In genomic region chr11:126510621-126511370, GRCh38 we compare ENCODE assay signal across 18 cellular contexts.
DNase-seq lines count a peak whose midpoint lies in the region; ATAC-seq and TF ChIP-seq lines count a peak whose summit lies in the region.
"Had no signal": no experiment of that assay in that cellular context is flagged by ENCODE, and none has a peak within 500 bp of the region (broad histone marks: within the 10 kb centered on the region; RNA-seq: fewer than 3 reads in every experiment).

No MANE protein-coding gene starts in this region.

- peaks cover 4% of the 10 kb centered on the region for H3K27me3 Mint-ChIP-seq in activated CD4-positive, alpha-beta T cell treated with anti-CD3 and anti-CD28 coated beads, Interleukin-2, amount 10 ng/mL, durations not matched to agents 7 days and 5 days

- no peak overlapping the region for H3K27ac ChIP-seq in breast epithelium
- H3K27ac ChIP-seq in brain microvascular endothelial cell = no peak overlapping the region
- H3K27ac ChIP-seq in spleen = no peak overlapping the region

- in situ Hi-C loops in T47D (cut with HindIII; ENCODE audit: low pct_unique_long_range_greater_than_20kb, low sequenced_read_pairs) = no loop called here
- in situ Hi-C loops in brain microvascular endothelial cell (cut with HindIII; ENCODE audit: low pct_ligation_motif_present, low sequenced_read_pairs) = no loop called here

- H3K4me1 ChIP-seq in breast epithelium (no peaks in the 10 kb centered on the region), spleen (no peaks in the 10 kb centered on the region)

- H3K4me3 Mint-ChIP-seq in activated CD4-positive, alpha-beta T cell treated with anti-CD3 and anti-CD28 coated beads, Interleukin-2, amount 10 ng/mL, durations not matched to agents 7 days and 5 days = no peak overlapping the region
- H3K4me3 Mint-ChIP-seq: activated CD4-positive, alpha-beta T cell treated with anti-CD3 and anti-CD28 coated beads for 36 hours; activated naive CD8-positive, alpha-beta T cell treated with anti-CD3 and anti-CD28 coated beads, Interleukin-2, amount 50 U/mL, for 24 hours; dendritic cell treated with granulocyte-macrophage colony-stimulating factor and Interleukin-4, amounts not matched to agents 40 ng/mL and 50 ng/mL, for 4 days; T-cell had no signal

- CTCF ChIA-PET in activated CD4-positive, alpha-beta T cell treated with anti-CD3 and anti-CD28 coated beads, Interleukin-2, amount 10 ng/mL, durations not matched to agents 7 days and 5 days (lab: Charles Lee) = no interaction called here

- H3K9me3 ChIP-seq in breast epithelium (peaks cover 0 to 13% of the 10 kb centered on the region in 2 donors), spleen (peaks cover 0 to 17% (median 6%) of the 10 kb centered on the region in 8 donors)

- no peaks in the 10 kb centered on the region for H3K36me3 ChIP-seq in breast epithelium
- no peaks in the 10 kb centered on the region for H3K36me3 ChIP-seq in brain microvascular endothelial cell (replicated peaks)
- no peaks in the 10 kb centered on the region for H3K36me3 ChIP-seq in spleen

- no peak overlapping the region for H3K27ac Mint-ChIP-seq in activated CD4-positive, alpha-beta T cell treated with anti-CD3 and anti-CD28 coated beads, Interleukin-2, amount 10 ng/mL, durations not matched to agents 7 days and 5 days
- H3K27ac Mint-ChIP-seq: activated CD4-positive, alpha-beta T cell treated with anti-CD3 and anti-CD28 coated beads for 36 hours; activated naive CD8-positive, alpha-beta T cell treated with anti-CD3 and anti-CD28 coated beads, Interleukin-2, amount 50 U/mL, for 24 hours; dendritic cell treated with granulocyte-macrophage colony-stimulating factor and Interleukin-4, amounts not matched to agents 40 ng/mL and 50 ng/mL, for 4 days; T-cell had no signal

- H3K27me3 ChIP-seq in breast epithelium (no peaks in the 10 kb centered on the region), brain microvascular endothelial cell (replicated peaks) (no peaks in the 10 kb centered on the region), spleen (replicated peaks in 1 of 7) (peaks cover 0 to 27% (median 0%) of the 10 kb centered on the region in 7 donors)

- intact Hi-C loops in breast epithelium (cut with DNase I; ENCODE audit: low total_unique reads) = no loop called here
- intact Hi-C loops in spleen (cut with DNase I; ENCODE audit: low total_unique reads) = no loop called here

- TF ChIP-seq CTCF in breast epithelium (IDR thresholded peaks at IDR 0.05) (no peak), brain microvascular endothelial cell (IDR thresholded peaks at IDR 0.05; ENCODE audit: low read depth, low read length, missing control alignments) (no peak), spleen (IDR thresholded peaks at IDR 0.05 in 8 of 11, conservative IDR thresholded peaks at IDR 0.05 in 3 of 11) (no peak)

- ATAC-seq in left lobe of liver (peak; percentile 31), HG03045 (IDR thresholded peaks at IDR 0.05; ENCODE audit: unreplicated experiment) (no peak)
- ATAC-seq: activated CD4-positive, alpha-beta T cell treated with anti-CD3 and anti-CD28 coated beads for 36 hours; activated naive CD8-positive, alpha-beta T cell treated with anti-CD3 and anti-CD28 coated beads, Interleukin-2, amount 50 U/mL, for 24 hours; left colon; T-cell had no signal

- DNase-seq in T47D (ENCODE audit: low read depth in 1 of 2, low spot score in 1 of 2) = peak; percentile 66 to 69
- no peak for DNase-seq in breast epithelium (ENCODE audit: low spot score in 2 of 2)
- peak; percentile 32 for DNase-seq in brain microvascular endothelial cell
- DNase-seq in left lobe of liver (ENCODE audit: low spot score) = no peak
- peak; percentile 29 for DNase-seq in spleen
- no peak for DNase-seq in DMS 273 (lab: John Stamatoyannopoulos, UW; ENCODE audit: unreplicated experiment)
- no peak for DNase-seq in activated CD4-positive, alpha-beta T cell treated with anti-CD3 and anti-CD28 coated beads, Interleukin-2, amount 10 ng/mL, durations not matched to agents 7 days and 5 days
- DNase-seq: activated CD4-positive, alpha-beta T cell treated with anti-CD3 and anti-CD28 coated beads for 36 hours; activated naive CD8-positive, alpha-beta T cell treated with anti-CD3 and anti-CD28 coated beads, Interleukin-2, amount 50 U/mL, for 24 hours; Karpas-422; left colon; NCI-H187 treated with DMSO at 0.1 percent for 48 hours; NCI-H748 treated with DMSO at 0.1 percent for 48 hours; SHP77; stimulated activated CD4-positive, alpha-beta T cell treated with anti-CD3 and anti-CD28 coated beads, Interleukin-12 subunit alpha, Interleukin-12 subunit beta, amount 100 ng/mL, for 4 hours; T-cell had no signal

- TF ChIP-seq POLR2A in breast epithelium (IDR thresholded peaks at IDR 0.05) = no peak
- TF ChIP-seq POLR2A in spleen (IDR thresholded peaks at IDR 0.05) = no peak

- 78 to 89% (median 78%) methylated on average over 5 of the region's 5 CpGs for WGBS in spleen, 5 donors

- POLR2A ChIA-PET in activated CD4-positive, alpha-beta T cell treated with anti-CD3 and anti-CD28 coated beads, Interleukin-2, amount 10 ng/mL, durations not matched to agents 7 days and 5 days (lab: Charles Lee) = no interaction called here

- no peaks in the 10 kb centered on the region for H3K9me3 Mint-ChIP-seq in activated CD4-positive, alpha-beta T cell treated with anti-CD3 and anti-CD28 coated beads, Interleukin-2, amount 10 ng/mL, durations not matched to agents 7 days and 5 days
- H3K9me3 Mint-ChIP-seq: dendritic cell treated with granulocyte-macrophage colony-stimulating factor and Interleukin-4, amounts not matched to agents 40 ng/mL and 50 ng/mL, for 4 days had no signal

- H3K4me1 Mint-ChIP-seq in activated CD4-positive, alpha-beta T cell treated with anti-CD3 and anti-CD28 coated beads, Interleukin-2, amount 10 ng/mL, durations not matched to agents 7 days and 5 days = no peaks in the 10 kb centered on the region
- H3K4me1 Mint-ChIP-seq: activated CD4-positive, alpha-beta T cell treated with anti-CD3 and anti-CD28 coated beads for 36 hours; activated naive CD8-positive, alpha-beta T cell treated with anti-CD3 and anti-CD28 coated beads, Interleukin-2, amount 50 U/mL, for 24 hours; T-cell had no signal

- no peaks in the 10 kb centered on the region for H3K36me3 Mint-ChIP-seq in activated CD4-positive, alpha-beta T cell treated with anti-CD3 and anti-CD28 coated beads, Interleukin-2, amount 10 ng/mL, durations not matched to agents 7 days and 5 days (ENCODE audit: low read depth)
- H3K36me3 Mint-ChIP-seq: T-cell had no signal

- H3K4me3 ChIP-seq in breast epithelium (no peak overlapping the region), brain microvascular endothelial cell (ENCODE audit: low read depth, low read length) (no peak overlapping the region), spleen (no peak overlapping the region)

Comparison
In these comparisons a context has a peak if more than half of its experiments do, and no peak if none do; other contexts are left out.
1. DNase-seq: peak in T47D (2 of 2), brain microvascular endothelial cell (single experiment) and spleen (single experiment); none in breast epithelium (0 of 2), left lobe of liver (single experiment), DMS 273 (single experiment) and activated CD4-positive, alpha-beta T cell treated with anti-CD3 and anti-CD28 coated beads, Interleukin-2, amount 10 ng/mL, durations not matched to agents 7 days and 5 days (single experiment).